Comparison of ENCODE assay signal across 13 cellular contexts in the genomic region with DNA sequence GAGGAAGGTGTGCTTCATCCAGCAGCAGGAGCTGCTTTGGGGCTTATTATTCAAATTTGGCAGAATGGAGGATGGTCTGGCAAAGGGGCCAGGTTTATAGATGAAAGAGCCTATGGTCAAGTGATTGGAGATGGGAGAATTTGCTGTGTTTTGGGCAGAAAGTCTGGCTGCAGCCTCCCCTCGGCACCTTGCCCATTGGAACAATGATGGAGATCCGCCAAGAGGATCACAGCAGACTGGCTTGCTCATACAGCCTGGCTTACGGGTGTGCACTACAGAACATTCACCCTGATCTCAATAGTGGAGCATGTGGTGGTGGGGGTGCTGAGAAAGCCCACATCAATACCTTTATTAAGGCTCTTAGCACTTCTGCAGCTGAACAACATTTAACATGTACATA.
DNase-seq lines count a peak whose midpoint lies in the region; ATAC-seq and TF ChIP-seq lines count a peak whose summit lies in the region.
"Had no signal": no experiment of that assay in that cellular context is flagged by ENCODE, and none has a peak within 500 bp of the region (broad histone marks: within the 10 kb centered on the region; RNA-seq: fewer than 3 reads in every experiment).

No MANE protein-coding gene starts in this region.

- ATAC-seq in Right ventricle myocardium superior (ENCODE audit: poor library complexity): no peak
- ATAC-seq in right cardiac atrium: peak; percentile 57 to 81
- no peak for ATAC-seq in HG02623 (IDR thresholded peaks at IDR 0.05; ENCODE audit: unreplicated experiment)

- peak overlapping the region in 2 of 5 experiments; percentile 29 to 41 for H3K4me3 Mint-ChIP-seq in brain
- H3K4me3 Mint-ChIP-seq: memory B cell had no signal

- H3K79me1 ChIP-seq in mesenchymal stem cell (replicated peaks; ENCODE audit: low read length, poor library complexity, severe bottlenecking): no peaks in the 10 kb centered on the region

- H2AFZ ChIP-seq in mesenchymal stem cell (ENCODE audit: low read depth, low read length): no peak overlapping the region

- no peak overlapping the region for H4K91ac ChIP-seq in mesenchymal stem cell (ENCODE audit: low read length)

- peak overlapping the region in 1 of 2 experiments; percentile 83 for H3K23ac ChIP-seq in mesenchymal stem cell (ENCODE audit: low read length in 2 of 2)

- H3K9ac ChIP-seq in mesenchymal stem cell (ENCODE audit: low read length): no peak overlapping the region

- H3K36me3 ChIP-seq in left ventricle myocardium inferior: no peaks in the 10 kb centered on the region
- H3K36me3 ChIP-seq in mesenchymal stem cell (ENCODE audit: control insufficient read depth in 1 of 2, insufficient read depth in 2 of 2, low read depth in 1 of 2, low read length in 2 of 2): no peaks in the 10 kb centered on the region
- H3K36me3 ChIP-seq: thoracic aorta had no signal

- peak; percentile 20 for DNase-seq in left ventricle myocardium inferior
- no peak for DNase-seq in Right ventricle myocardium superior
- DNase-seq in right cardiac atrium: peak; percentile 39 to 66 (median 50)
- no peak for DNase-seq in activated CD4-positive, alpha-beta T cell treated with anti-CD3 and anti-CD28 coated beads, Interleukin-2, amount 50 U/mL, for 48 hours
- no peak for DNase-seq in mesenchymal stem cell
- DNase-seq in dedifferentiated amniotic fluid mesenchymal stem cell (ENCODE audit: extremely low spot score): no peak
- DNase-seq: activated CD8-positive, alpha-beta memory T cell treated with anti-CD3 and anti-CD28 coated beads for 24 hours; activated gamma-delta T cell treated with Interleukin-2 at 50 U/mL for 16 hours; NK-92 treated with Interleukin-12 subunit alpha and Interleukin-12 subunit beta, amount 100 ng/mL, for 24 hours had no signal

- intact Hi-C loops in left ventricle myocardium inferior (cut with micrococcal nuclease): no loop called here
- intact Hi-C loops in Right ventricle myocardium superior (cut with DNase I): no loop called here
- intact Hi-C loops in right cardiac atrium (cut with DNase I): no loop called here

- H2BK15ac ChIP-seq in mesenchymal stem cell (ENCODE audit: low read depth, poor library complexity, severe bottlenecking): no peak overlapping the region

- H4K8ac ChIP-seq in mesenchymal stem cell (ENCODE audit: low read length): no peak overlapping the region

- H3K27me3 ChIP-seq in left ventricle myocardium inferior (ENCODE audit: low read depth): peaks cover 17% of the 10 kb centered on the region
- H3K27me3 ChIP-seq in right cardiac atrium (ENCODE audit: control insufficient read depth, insufficient read depth): no peaks in the 10 kb centered on the region
- H3K27me3 ChIP-seq in mesenchymal stem cell (ENCODE audit: control insufficient read depth in 1 of 2, insufficient read depth in 1 of 2, low read length in 2 of 2): peaks cover 0 to 32% of the 10 kb centered on the region in 2 experiments

- peak overlapping the region in 4 of 5 experiments; percentile 46 to 95 (median 88) for H3K27ac Mint-ChIP-seq in brain
- H3K27ac Mint-ChIP-seq: memory B cell had no signal

- no peak overlapping the region for H3K14ac ChIP-seq in mesenchymal stem cell (ENCODE audit: low read length in 2 of 2)

- WGBS in right cardiac atrium: 56% methylated on average over 3 of the region's 3 CpGs
- 94% methylated on average over 3 of the region's 3 CpGs for WGBS in mesenchymal stem cell

- H3K4me1 ChIP-seq in left ventricle myocardium inferior (no peaks in the 10 kb centered on the region), right cardiac atrium (ENCODE audit: control insufficient read depth, insufficient read depth, low read length) (no peaks in the 10 kb centered on the region), mesenchymal stem cell (ENCODE audit: control insufficient read depth, insufficient read depth, low read depth, low read length) (no peaks in the 10 kb centered on the region)

- no peaks in the 10 kb centered on the region for H3K36me3 Mint-ChIP-seq in brain
- H3K36me3 Mint-ChIP-seq: memory B cell had no signal

- no peak overlapping the region for H2BK5ac ChIP-seq in mesenchymal stem cell (ENCODE audit: low read depth, low read length, poor library complexity, severe bottlenecking)

- H3K18ac ChIP-seq in mesenchymal stem cell (ENCODE audit: low read depth in 1 of 2, low read length in 2 of 2): no peak overlapping the region

- no peak overlapping the region for H3K4ac ChIP-seq in mesenchymal stem cell (ENCODE audit: low read depth in 1 of 2, low read length in 2 of 2)

- H3K4me2 ChIP-seq in mesenchymal stem cell (ENCODE audit: low read length, poor library complexity, severe bottlenecking): no peak overlapping the region

- H3K4me3 ChIP-seq in left ventricle myocardium inferior (no peak overlapping the region), right cardiac atrium (ENCODE audit: low read length) (no peak overlapping the region), mesenchymal stem cell (ENCODE audit: insufficient read depth in 1 of 2, low read depth in 1 of 2, low read length in 2 of 2) (no peak overlapping the region)
- H3K4me3 ChIP-seq: thoracic aorta had no signal

- H2AK5ac ChIP-seq in mesenchymal stem cell (ENCODE audit: low read length, severe bottlenecking): no peak overlapping the region

- H2BK120ac ChIP-seq in mesenchymal stem cell (ENCODE audit: low read depth, low read length): no peak overlapping the region

- no peak overlapping the region for H2BK12ac ChIP-seq in mesenchymal stem cell (ENCODE audit: low read length in 2 of 2)

- TF ChIP-seq CTCF in left ventricle myocardium inferior (IDR thresholded peaks at IDR 0.05; ENCODE audit: borderline replicate concordance): no peak
- no peak for TF ChIP-seq CTCF in brain (conservative IDR thresholded peaks at IDR 0.05)

- peaks cover 0 to 4% (median 4%) of the 10 kb centered on the region in 5 experiments for H3K9me3 Mint-ChIP-seq in brain
- H3K9me3 Mint-ChIP-seq: memory B cell had no signal

- H3K27me3 Mint-ChIP-seq in brain: peaks cover 5% of the 10 kb centered on the region

- H3K4me1 Mint-ChIP-seq in brain: peaks cover 23% of the 10 kb centered on the region
- H3K4me1 Mint-ChIP-seq: memory B cell had no signal

- no peak overlapping the region for H3K27ac ChIP-seq in left ventricle myocardium inferior (replicated peaks)
- no peak overlapping the region for H3K27ac ChIP-seq in right cardiac atrium (ENCODE audit: low read length)
- no peak overlapping the region for H3K27ac ChIP-seq in mesenchymal stem cell (ENCODE audit: low read length, poor library complexity, severe bottlenecking)
- H3K27ac ChIP-seq: thoracic aorta had no signal

- no peaks in the 10 kb centered on the region for H3K9me3 ChIP-seq in left ventricle myocardium inferior (replicated peaks)
- no peaks in the 10 kb centered on the region for H3K9me3 ChIP-seq in right cardiac atrium (ENCODE audit: control insufficient read depth, low read length)
- no peaks in the 10 kb centered on the region for H3K9me3 ChIP-seq in mesenchymal stem cell (ENCODE audit: control insufficient read depth, low read length)
- H3K9me3 ChIP-seq: thoracic aorta had no signal

Comparison
In these comparisons a context has a peak if more than half of its experiments do, and no peak if none do; other contexts are left out.
1. DNase-seq: peak in left ventricle myocardium inferior (single experiment) and right cardiac atrium (3 of 3); none in Right ventricle myocardium superior (single experiment), activated CD4-positive, alpha-beta T cell treated with anti-CD3 and anti-CD28 coated beads, Interleukin-2, amount 50 U/mL, for 48 hours (0 of 2), mesenchymal stem cell (single experiment) and dedifferentiated amniotic fluid mesenchymal stem cell (single experiment).
2. ATAC-seq: peak in right cardiac atrium (2 of 2); none in Right ventricle myocardium superior (single experiment) and HG02623 (single experiment).